16 cellular contexts compared by ENCODE assay signal in the genomic region with DNA sequence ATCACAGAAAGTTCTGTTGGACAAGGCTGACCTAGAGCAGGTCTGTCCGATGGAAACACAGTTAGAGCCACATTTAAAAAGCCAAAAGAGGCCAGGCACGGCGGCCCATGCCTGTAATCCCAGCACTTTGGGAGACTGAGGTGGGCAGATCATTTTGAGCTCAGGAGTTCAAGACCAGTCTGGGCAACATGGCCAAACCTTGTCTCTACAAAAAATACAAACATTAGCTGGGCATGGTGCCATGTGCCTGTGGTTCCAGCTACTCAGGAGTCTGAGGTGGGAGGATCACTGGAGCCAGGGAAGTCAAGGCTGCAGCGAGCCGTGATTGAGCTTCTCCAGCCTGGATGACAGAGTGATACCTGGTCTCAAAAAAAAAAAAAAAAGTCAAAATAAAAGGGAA. TPM values are rescaled to one million over a fixed set of nuclear protein-coding genes. Genes with fewer than 3 reads are reported as not detected.
DNase-seq lines count a peak whose midpoint lies in the region; ATAC-seq and TF ChIP-seq lines count a peak whose summit lies in the region.
"Had no signal": no experiment of that assay in that cellular context is flagged by ENCODE, and none has a peak within 500 bp of the region (broad histone marks: within the 10 kb centered on the region; RNA-seq: fewer than 3 reads in every experiment).

No MANE protein-coding gene starts in this region.

- H3K36me3 Mint-ChIP-seq in activated naive CD4-positive, alpha-beta T cell treated with anti-CD3 and anti-CD28 coated beads, Interleukin-2, amount 50 U/mL, for 72 hours = peaks cover 7 to 17% of the 10 kb centered on the region in 2 donors

- DNase-seq in Daoy (ENCODE audit: low read depth) (peak; percentile 18), M059J (ENCODE audit: low read depth) (peak; percentile 28), PC-3 (peak; percentile 20), left lobe of liver (ENCODE audit: low spot score) (no peak), AG08396 (ENCODE audit: low spot score) (no peak), amygdala (lab: John Stamatoyannopoulos, UW) (no peak)
- DNase-seq in activated naive CD4-positive, alpha-beta T cell treated with anti-CD3 and anti-CD28 coated beads, Interleukin-2, amount 50 U/mL, for 72 hours (ENCODE audit: low spot score in 2 of 2) = no peak
- DNase-seq: BE2C; C1 segment of cervical spinal cord; CD4-positive, CD25-positive, alpha-beta regulatory T cell; CD8-positive, alpha-beta memory T cell; COR-L47; DMS 273 treated with DMSO at 0.1 percent for 48 hours; DMS53; DND-41 had no signal

- no peaks in the 10 kb centered on the region for H3K9me2 ChIP-seq in PC-3 (replicated peaks; ENCODE audit: low read length)

- no peaks in the 10 kb centered on the region for H3K79me2 ChIP-seq in PC-3 (ENCODE audit: low read length)

- no peak overlapping the region for H3K27ac Mint-ChIP-seq in activated naive CD4-positive, alpha-beta T cell treated with anti-CD3 and anti-CD28 coated beads, Interleukin-2, amount 50 U/mL, for 72 hours
- H3K27ac Mint-ChIP-seq: CD4-positive, CD25-positive, alpha-beta regulatory T cell had no signal

- no peaks in the 10 kb centered on the region for H3K9me3 ChIP-seq in PC-3 (ENCODE audit: low read length)
- H3K9me3 ChIP-seq: BE2C, HAP-1 had no signal

- no peak overlapping the region for H3K4me2 ChIP-seq in PC-3 (ENCODE audit: low read length)

- H3K4me1 ChIP-seq in PC-3 (ENCODE audit: insufficient read depth, low read length) = no peaks in the 10 kb centered on the region
- H3K4me1 ChIP-seq: BE2C, HAP-1 had no signal

- no peak overlapping the region for H3K4me3 ChIP-seq in PC-3 (ENCODE audit: low read length)
- H3K4me3 ChIP-seq: HAP-1 had no signal

- CTCF ChIA-PET in PC-3 (lab: Charles Lee) = interaction anchor here (1.1 kb wide), 1 partner anchor 64 kb away, joined by 4 read pairs; no protein-coding TSS in a partner anchor

- no peaks in the 10 kb centered on the region for H3K27me3 ChIP-seq in PC-3 (ENCODE audit: low read length)
- H3K27me3 ChIP-seq: BE2C had no signal

- peaks cover 47% of the 10 kb centered on the region for H3K36me3 ChIP-seq in PC-3 (ENCODE audit: low read depth, low read length)

- ATAC-seq in PC-3 (no peak), left lobe of liver (peak; percentile 45)
- no peak for ATAC-seq in activated naive CD4-positive, alpha-beta T cell treated with anti-CD3 and anti-CD28 coated beads, Interleukin-2, amount 50 U/mL, for 72 hours

- H2AFZ ChIP-seq in PC-3 (ENCODE audit: low read length) = no peak overlapping the region

- no peak for TF ChIP-seq CTCF in PC-3 (conservative IDR thresholded peaks at IDR 0.05; ENCODE audit: low read depth, low read length)

- no peak overlapping the region for H3K9ac ChIP-seq in PC-3 (ENCODE audit: low read length)

- intact Hi-C loops in PC-3 (cut with micrococcal nuclease) = loop anchor here (5.0 kb wide), 1 partner anchor 60 kb away; no protein-coding TSS in a partner anchor

- no peaks in the 10 kb centered on the region for H4K20me1 ChIP-seq in PC-3 (ENCODE audit: low read length)

- H3K9me3 Mint-ChIP-seq in activated naive CD4-positive, alpha-beta T cell treated with anti-CD3 and anti-CD28 coated beads, Interleukin-2, amount 50 U/mL, for 72 hours = no peaks in the 10 kb centered on the region
- H3K9me3 Mint-ChIP-seq: CD8-positive, alpha-beta memory T cell had no signal

- POLR2A ChIA-PET in PC-3 (lab: Charles Lee; ENCODE audit: unreplicated experiment) = no interaction called here

- H3K27ac ChIP-seq in PC-3 (ENCODE audit: low read length) = no peak overlapping the region

- no TSS peak for BruUV-seq in PC-3 (replicated peaks; lab: Mats Ljungman, UMichigan)

- no peaks in the 10 kb centered on the region for H3F3A ChIP-seq in PC-3 (ENCODE audit: low read length, unreplicated experiment)

RNA-seq across cellular contexts. Expression of a gene that starts 14.9 kb away (rescaled TPM):
- 19.7 and 20.8 TPM in 2 replicates for total RNA-seq in Daoy (2014; rRNA removed; shearing (Covaris generic))
- 22.0 and 28.5 TPM in 2 replicates for total RNA-seq in M059J (2014; rRNA removed; shearing (Covaris generic))
- total RNA-seq in PC-3 (2014; rRNA removed) (25.7 and 35.6 TPM in 2 replicates), left lobe of liver (19.2 TPM)
- 10 to 100 TPM; 28.8 to 37.6 TPM for total RNA-seq in activated naive CD4-positive, alpha-beta T cell treated with anti-CD3 and anti-CD28 coated beads, Interleukin-2, amount 50 U/mL, for 72 hours

RNA-seq across cellular contexts. Expression of a gene that starts 15.3 kb away (rescaled TPM):
- 53.1 and 75.3 TPM in 2 replicates for total RNA-seq in Daoy (2014; rRNA removed; shearing (Covaris generic))
- 31.8 and 37.9 TPM in 2 replicates for total RNA-seq in M059J (2014; rRNA removed; shearing (Covaris generic))
- total RNA-seq in PC-3 (2014; rRNA removed) = 42.3 and 58.1 TPM in 2 replicates
- total RNA-seq in left lobe of liver = 7.0 TPM
- 10 to 100 TPM; 53.5 to 56.9 TPM for total RNA-seq in activated naive CD4-positive, alpha-beta T cell treated with anti-CD3 and anti-CD28 coated beads, Interleukin-2, amount 50 U/mL, for 72 hours

Comparison
In these comparisons a context has a peak if more than half of its experiments do, and no peak if none do; other contexts are left out.
1. DNase-seq: peak in Daoy (single experiment), M059J (single experiment) and PC-3 (single experiment); none in left lobe of liver (single experiment), AG08396 (single experiment), amygdala (0 of 56) and activated naive CD4-positive, alpha-beta T cell treated with anti-CD3 and anti-CD28 coated beads, Interleukin-2, amount 50 U/mL, for 72 hours (0 of 2).